ENCODE assay signal across 17 cellular contexts in the genomic region with DNA sequence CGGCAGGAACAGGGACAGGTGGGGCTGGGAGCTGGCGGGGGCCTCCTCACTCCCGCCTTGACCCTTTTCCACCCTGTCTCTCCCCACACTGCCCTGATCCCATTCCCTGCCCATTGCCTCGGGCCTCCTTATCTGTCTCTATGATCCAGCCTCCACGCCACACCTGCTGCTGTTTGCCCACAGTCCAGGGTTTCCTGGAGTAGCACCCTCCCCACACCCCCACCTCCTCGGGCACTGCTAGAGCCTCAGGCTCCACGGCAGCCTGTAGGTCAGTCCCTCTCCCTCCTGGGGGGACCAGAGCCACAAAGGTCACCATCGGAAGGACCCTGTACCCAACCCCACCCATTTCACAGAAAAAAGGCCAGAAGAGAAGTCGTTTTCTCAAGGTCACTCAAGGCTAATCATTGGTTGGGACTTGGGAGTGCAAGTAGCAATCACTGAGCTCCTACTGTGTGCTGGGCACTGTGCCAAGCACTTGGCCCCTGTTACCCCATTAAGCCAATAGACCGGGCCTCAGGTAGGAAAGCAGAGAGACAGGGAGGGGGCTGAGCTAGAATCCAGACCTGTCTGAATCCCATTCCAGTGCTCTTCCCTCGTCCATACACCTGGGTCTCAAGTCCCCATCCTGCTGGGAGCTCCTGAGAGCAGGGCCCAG.
"Had no signal": no experiment of that assay in that cellular context is flagged by ENCODE, and none has a peak within 500 bp of the region (broad histone marks: within the 10 kb centered on the region; RNA-seq: fewer than 3 reads in every experiment).

No MANE protein-coding gene starts in this region.

- H2AFZ ChIP-seq: parathyroid adenoma had no signal

- H3K27ac Mint-ChIP-seq: activated naive CD4-positive, alpha-beta T cell treated with anti-CD3 and anti-CD28 coated beads, Interleukin-2, amount 50 U/mL, for 24 hours; dendritic cell treated with granulocyte-macrophage colony-stimulating factor and Interleukin-4, amounts not matched to agents 40 ng/mL and 50 ng/mL, for 4 days; stimulated activated memory B cell treated with anti-CD40 and anti-IgM and Interleukin-4, amounts not matched to agents 10 μg/mL and 1 μg/mL and 100 μg/mL, for 72 hours had no signal

- H3K4me3 Mint-ChIP-seq: activated naive CD4-positive, alpha-beta T cell treated with anti-CD3 and anti-CD28 coated beads, Interleukin-2, amount 50 U/mL, for 24 hours; activated T-cell treated with anti-CD3 and anti-CD28 coated beads, Interleukin-2, amount 50 U/mL, for 4 hours; dendritic cell treated with granulocyte-macrophage colony-stimulating factor and Interleukin-4, amounts not matched to agents 40 ng/mL and 50 ng/mL, for 4 days; naive thymus-derived CD8-positive, alpha-beta T cell; stimulated activated memory B cell treated with anti-CD40 and anti-IgM and Interleukin-4, amounts not matched to agents 10 μg/mL and 1 μg/mL and 100 μg/mL, for 72 hours had no signal

- H3K9me3 ChIP-seq: adrenal gland, right lobe of liver had no signal

- H3K4me1 Mint-ChIP-seq: activated naive CD4-positive, alpha-beta T cell treated with anti-CD3 and anti-CD28 coated beads, Interleukin-2, amount 50 U/mL, for 24 hours; naive thymus-derived CD8-positive, alpha-beta T cell had no signal

- H3K36me3 ChIP-seq: adrenal gland, right lobe of liver had no signal

- ATAC-seq: activated T-cell treated with anti-CD3 and anti-CD28 coated beads, Interleukin-2, amount 50 U/mL, for 4 hours; naive thymus-derived CD8-positive, alpha-beta T cell; right lobe of liver; stimulated activated memory B cell treated with anti-CD40 and anti-IgM and Interleukin-4, amounts not matched to agents 10 μg/mL and 1 μg/mL and 100 μg/mL, for 72 hours had no signal

- DNase-seq: activated CD4-positive, alpha-beta T cell treated with anti-CD3 and anti-CD28 coated beads, Interleukin-2, amount 50 U/mL, for 1 hour; activated CD4-positive, CD25-positive, alpha-beta regulatory T cell treated with anti-CD3 and anti-CD28 coated beads, Interleukin-2, amount 50 U/mL, for 72 hours; activated CD8-positive, alpha-beta memory T cell treated with anti-CD3 and anti-CD28 coated beads, Interleukin-2, amount 50 U/mL, for 4 hours; activated effector memory CD4-positive, alpha-beta T cell treated with anti-CD3 and anti-CD28 coated beads, Interleukin-2, amount 50 U/mL, for 16 hours; activated T-cell treated with anti-CD3 and anti-CD28 coated beads, Interleukin-2, amount 50 U/mL, for 4 hours; adrenal gland; effector memory CD4-positive, alpha-beta T cell; mesenchymal stem cell; naive thymus-derived CD8-positive, alpha-beta T cell; right lobe of liver; stimulated activated CD4-positive, alpha-beta T cell treated with anti-CD3 and anti-CD28 coated beads, Interleukin-4, amount 100 ng/mL, for 24 hours; T1000 had no signal

- H3K4me2 ChIP-seq: smooth muscle cell had no signal

- H3K36me3 Mint-ChIP-seq: activated naive CD4-positive, alpha-beta T cell treated with anti-CD3 and anti-CD28 coated beads, Interleukin-2, amount 50 U/mL, for 24 hours; naive thymus-derived CD8-positive, alpha-beta T cell; stimulated activated memory B cell treated with anti-CD40 and anti-IgM and Interleukin-4, amounts not matched to agents 10 μg/mL and 1 μg/mL and 100 μg/mL, for 72 hours had no signal

- H3K4me3 ChIP-seq: adrenal gland, right lobe of liver, smooth muscle cell had no signal

- H3K27me3 ChIP-seq: adrenal gland, right lobe of liver had no signal

- H3K9me3 Mint-ChIP-seq: activated naive CD4-positive, alpha-beta T cell treated with anti-CD3 and anti-CD28 coated beads, Interleukin-2, amount 50 U/mL, for 24 hours; activated T-cell treated with anti-CD3 and anti-CD28 coated beads, Interleukin-2, amount 50 U/mL, for 4 hours; dendritic cell treated with granulocyte-macrophage colony-stimulating factor and Interleukin-4, amounts not matched to agents 40 ng/mL and 50 ng/mL, for 4 days; naive thymus-derived CD8-positive, alpha-beta T cell; stimulated activated memory B cell treated with anti-CD40 and anti-IgM and Interleukin-4, amounts not matched to agents 10 μg/mL and 1 μg/mL and 100 μg/mL, for 72 hours had no signal

- H3K79me2 ChIP-seq: parathyroid adenoma had no signal

- H3K27ac ChIP-seq: parathyroid adenoma, right lobe of liver had no signal

- H3K4me1 ChIP-seq: parathyroid adenoma, right lobe of liver had no signal
